Comparison of ENCODE assay signal across 2 cellular contexts in genomic region chr2:75241696-75242095, GRCh38.
TF ChIP-seq lines count a peak whose summit lies in the region.

No MANE protein-coding gene starts in this region.

TF ChIP-seq in GM23338, 12 proteins besides CTCF, POLR2A, EP300 and RAD21 (continued from another document):
- no peak for TF ChIP-seq STAT1 (IDR thresholded peaks at IDR 0.05; ENCODE audit: unreplicated experiment)
- no peak for TF ChIP-seq EZH2 (IDR thresholded peaks at IDR 0.05; ENCODE audit: low read depth, unreplicated experiment)
- TF ChIP-seq CREB1 (CRISPR knock-in tag; IDR thresholded peaks at IDR 0.05; ENCODE audit: low read depth) = no peak
- TF ChIP-seq EZH2phosphoT487 (IDR thresholded peaks at IDR 0.05; ENCODE audit: unreplicated experiment) = no peak
- no peak for TF ChIP-seq REST (IDR thresholded peaks at IDR 0.05; ENCODE audit: unreplicated experiment)
- TF ChIP-seq ETS1 (IDR thresholded peaks at IDR 0.05) = no peak
- no peak for TF ChIP-seq NANOG (IDR thresholded peaks at IDR 0.05; ENCODE audit: borderline replicate concordance)
- no peak for TF ChIP-seq ZNF462 (CRISPR knock-in tag; IDR thresholded peaks at IDR 0.05)
- TF ChIP-seq ZNF331 (CRISPR knock-in tag; IDR thresholded peaks at IDR 0.05; ENCODE audit: low read depth) = no peak
TF ChIP-seq in GM23338: peak in this region for 0.

TF ChIP-seq in H1, 55 proteins besides CTCF, POLR2A, EP300 and RAD21 (continued from another document):
- no peak for TF ChIP-seq EZH2 (IDR thresholded peaks at IDR 0.05; ENCODE audit: low read depth, low read length, severe bottlenecking)
